In genomic region chr1:1273535-1274298, GRCh38 we compare ENCODE assay signal across 1 cellular context.
TF ChIP-seq lines count a peak whose summit lies in the region.

Gene UBE2J2 (minus strand): TSS chr1:1273854. CDS start chr1:1267992, 5,862 bp downstream.

TF ChIP-seq in GM12878, 131 proteins besides CTCF, POLR2A, EP300 and RAD21 (continued from another document):
- no peak for TF ChIP-seq ZBTB33 (IDR thresholded peaks at IDR 0.05)
- TF ChIP-seq KDM1A (IDR thresholded peaks at IDR 0.05; ENCODE audit: borderline replicate concordance): no peak
- no peak for TF ChIP-seq ETV6 (conservative IDR thresholded peaks at IDR 0.05 in 1 of 2, IDR thresholded peaks at IDR 0.05 in 1 of 2; ENCODE audit: borderline replicate concordance in 1 of 2, low read depth in 1 of 2)
- TF ChIP-seq CEBPB (IDR thresholded peaks at IDR 0.05; ENCODE audit: borderline replicate concordance in 1 of 2, low read depth in 2 of 2, low read length in 2 of 2): no peak
- 0 out of 2 replicates have a peak, but pooled peaks have one; percentile 39 for TF ChIP-seq ZNF207 (IDR thresholded peaks at IDR 0.05; ENCODE audit: borderline replicate concordance)
- TF ChIP-seq SIN3A (IDR thresholded peaks at IDR 0.05; ENCODE audit: low read depth, low read length): no peak
- no peak for TF ChIP-seq HSF1 (IDR thresholded peaks at IDR 0.05; ENCODE audit: low read depth, low read length)
- TF ChIP-seq KAT2A (conservative IDR thresholded peaks at IDR 0.05; ENCODE audit: control insufficient read depth, low read depth, low read length): no peak
- no peak for TF ChIP-seq ZBED1 (IDR thresholded peaks at IDR 0.05; ENCODE audit: borderline replicate concordance)
- no peak for TF ChIP-seq MTA2 (IDR thresholded peaks at IDR 0.05; ENCODE audit: low read depth)
- TF ChIP-seq IKZF2 (IDR thresholded peaks at IDR 0.05): no peak
- TF ChIP-seq SP1 (IDR thresholded peaks at IDR 0.05; ENCODE audit: low read depth, low read length): peak; percentile 35
- TF ChIP-seq SKIL (IDR thresholded peaks at IDR 0.05; ENCODE audit: low read depth, poor library complexity, severe bottlenecking): no peak
